In the genomic region with DNA sequence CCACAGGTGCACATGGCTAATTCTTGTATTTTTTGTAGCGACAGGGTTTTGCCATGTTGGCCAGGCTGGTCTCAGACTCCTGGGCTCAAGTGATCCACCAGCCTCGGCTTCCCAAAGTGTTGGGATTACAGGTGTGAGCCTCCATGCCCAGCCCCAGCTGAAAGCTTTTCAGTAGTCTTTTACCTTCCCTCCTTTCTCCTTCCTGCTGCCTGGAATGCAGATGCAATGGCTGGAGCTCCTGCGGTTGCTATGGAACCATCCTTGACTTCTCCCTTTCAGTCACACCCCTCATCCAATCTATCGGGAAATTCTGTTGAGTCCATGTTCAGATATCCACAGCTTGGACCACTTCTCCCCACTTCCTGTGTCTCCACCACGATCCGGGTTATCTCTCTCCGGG, we compare ENCODE assay signal across 19 cellular contexts. TPM values are rescaled to one million over a fixed set of nuclear protein-coding genes. Genes with fewer than 3 reads are reported as not detected.
DNase-seq lines count a peak whose midpoint lies in the region; ATAC-seq and TF ChIP-seq lines count a peak whose summit lies in the region.
"Had no signal": no experiment of that assay in that cellular context is flagged by ENCODE, and none has a peak within 500 bp of the region (broad histone marks: within the 10 kb centered on the region; RNA-seq: fewer than 3 reads in every experiment).

No MANE protein-coding gene starts in this region.

- POLR2A ChIA-PET in RWPE1 (lab: Yijun Ruan, JAX; ENCODE audit: low non-redundant PET), result no interaction called here

- peak overlapping the region; percentile 19 to 45 for H3K27ac Mint-ChIP-seq in activated naive CD4-positive, alpha-beta T cell treated with anti-CD3 and anti-CD28 coated beads, Interleukin-2, amount 50 U/mL, for 72 hours
- H3K27ac Mint-ChIP-seq in glutamatergic neuron (ENCODE audit: unreplicated experiment), result no peak overlapping the region

- H3K36me3 ChIP-seq in trophoblast cell (ENCODE audit: control insufficient read depth in 1 of 2, insufficient read depth in 2 of 2, low read length in 2 of 2), result no peaks in the 10 kb centered on the region
- H3K36me3 ChIP-seq: HAP-1 had no signal

- peaks cover 35% of the 10 kb centered on the region for H3K79me1 ChIP-seq in trophoblast cell (ENCODE audit: low read length)

- no peak overlapping the region for H2AK5ac ChIP-seq in trophoblast cell (ENCODE audit: low read length)

- no peak overlapping the region for H4K12ac ChIP-seq in trophoblast cell (ENCODE audit: low read depth, low read length)

- peak overlapping the region; percentile 74 for H3K27ac ChIP-seq in RWPE1
- no peak overlapping the region for H3K27ac ChIP-seq in trophoblast cell (ENCODE audit: low read depth, low read length)
- H3K27ac ChIP-seq: PC-9 had no signal

- no peak overlapping the region for H2BK120ac ChIP-seq in trophoblast cell (ENCODE audit: insufficient read depth, low read length, poor library complexity)

- peaks cover 21% of the 10 kb centered on the region for H3K4me1 Mint-ChIP-seq in glutamatergic neuron (ENCODE audit: low read depth, unreplicated experiment)

- no peaks in the 10 kb centered on the region for H3K9me3 Mint-ChIP-seq in activated naive CD4-positive, alpha-beta T cell treated with anti-CD3 and anti-CD28 coated beads, Interleukin-2, amount 50 U/mL, for 72 hours
- H3K9me3 Mint-ChIP-seq in glutamatergic neuron (ENCODE audit: unreplicated experiment), result peaks cover 9% of the 10 kb centered on the region

- H3K9ac ChIP-seq in trophoblast cell (ENCODE audit: low read length), result no peak overlapping the region

- DNase-seq in activated naive CD4-positive, alpha-beta T cell treated with anti-CD3 and anti-CD28 coated beads, Interleukin-2, amount 50 U/mL, for 72 hours (ENCODE audit: low spot score in 2 of 2), result no peak
- DNase-seq in activated naive CD4-positive, alpha-beta T cell treated with anti-CD3 and anti-CD28 coated beads, Interleukin-2, amount 50 U/mL, for 16 hours, result no peak
- no peak for DNase-seq in RWPE1 (ENCODE audit: low spot score)
- no peak for DNase-seq in glutamatergic neuron
- DNase-seq in trophoblast cell, result no peak
- no peak for DNase-seq in NCI-H1436 (lab: John Stamatoyannopoulos, UW)
- DNase-seq: C1 segment of cervical spinal cord, COR-L47, KBM-7, NCI-H1092, NCI-H187, NCI-H446, NCI-H748 treated with DMSO at 0.1 percent for 48 hours, PC-9, Right ventricle myocardium superior had no signal

- peak overlapping the region; percentile 7 for H4K91ac ChIP-seq in trophoblast cell (ENCODE audit: low read depth, low read length)

- H3K14ac ChIP-seq in trophoblast cell (ENCODE audit: low read length), result no peak overlapping the region

- TF ChIP-seq CTCF in RWPE1 (conservative IDR thresholded peaks at IDR 0.05; ENCODE audit: low read depth), result no peak
- TF ChIP-seq CTCF in glutamatergic neuron (IDR thresholded peaks at IDR 0.05; ENCODE audit: partially characterized antibody, unreplicated experiment), result no peak

- H3K9me3 ChIP-seq in trophoblast cell (ENCODE audit: insufficient read depth, low read depth, low read length), result no peaks in the 10 kb centered on the region
- H3K9me3 ChIP-seq: HAP-1 had no signal

- no peak for ATAC-seq in activated naive CD4-positive, alpha-beta T cell treated with anti-CD3 and anti-CD28 coated beads, Interleukin-2, amount 50 U/mL, for 72 hours
- no peak for ATAC-seq in HG02938 (IDR thresholded peaks at IDR 0.05; ENCODE audit: unreplicated experiment)
- no peak for ATAC-seq in HG03280 (IDR thresholded peaks at IDR 0.05; ENCODE audit: unreplicated experiment)
- ATAC-seq: GM12878 had no signal

- no peak overlapping the region for H4K8ac ChIP-seq in trophoblast cell (ENCODE audit: low read depth, low read length)

- H3K79me2 ChIP-seq in trophoblast cell (ENCODE audit: control insufficient read depth, insufficient read depth, low read length, poor library complexity), result peaks cover 3% of the 10 kb centered on the region

- H2BK5ac ChIP-seq in trophoblast cell (ENCODE audit: low read depth, low read length, poor library complexity), result no peak overlapping the region

- peak overlapping the region; percentile 2 for H3K4me3 Mint-ChIP-seq in glutamatergic neuron (ENCODE audit: unreplicated experiment)

- H3K18ac ChIP-seq in trophoblast cell (ENCODE audit: low read length), result no peak overlapping the region

- WGBS in trophoblast cell (ENCODE audit: extremely low coverage, insufficient coverage, insufficient read length), result no CpG with 5 or more reads among the region's 7 CpGs

- no peak overlapping the region for H3K23ac ChIP-seq in trophoblast cell (ENCODE audit: low read length)

- no peak overlapping the region for H3K4me3 ChIP-seq in trophoblast cell (ENCODE audit: low read depth, low read length)
- H3K4me3 ChIP-seq: GM12878, HAP-1, PC-9 had no signal

- CTCF ChIA-PET in RWPE1 (lab: Yijun Ruan, JAX), result no interaction called here

- peaks cover 34% of the 10 kb centered on the region in 2 experiments for H3K4me1 ChIP-seq in trophoblast cell (ENCODE audit: control insufficient read depth in 1 of 2, insufficient read depth in 2 of 2, low read length in 2 of 2)

- H2BK12ac ChIP-seq in trophoblast cell (ENCODE audit: low read length), result no peak overlapping the region

- H3K4ac ChIP-seq in trophoblast cell (ENCODE audit: low read depth, low read length), result no peak overlapping the region

- no peak overlapping the region for H2AFZ ChIP-seq in trophoblast cell (ENCODE audit: insufficient read depth, low read length, poor library complexity)
- H2AFZ ChIP-seq: PC-9 had no signal

- H3K36me3 Mint-ChIP-seq in activated naive CD4-positive, alpha-beta T cell treated with anti-CD3 and anti-CD28 coated beads, Interleukin-2, amount 50 U/mL, for 72 hours, result no peaks in the 10 kb centered on the region
- no peaks in the 10 kb centered on the region for H3K36me3 Mint-ChIP-seq in glutamatergic neuron (ENCODE audit: unreplicated experiment)

- peaks cover 15% of the 10 kb centered on the region for H3K27me3 Mint-ChIP-seq in glutamatergic neuron (ENCODE audit: unreplicated experiment)

- H3K27me3 ChIP-seq in trophoblast cell (ENCODE audit: insufficient read depth, low read length), result no peaks in the 10 kb centered on the region

- H3K4me2 ChIP-seq in trophoblast cell (ENCODE audit: low read length), result no peak overlapping the region
- H3K4me2 ChIP-seq: PC-9 had no signal

RNA-seq across cellular contexts. Expression of a gene that starts 12.5 kb away (rescaled TPM):
- 10 to 100 TPM; 19.9 to 72.0 TPM for total RNA-seq in activated naive CD4-positive, alpha-beta T cell treated with anti-CD3 and anti-CD28 coated beads, Interleukin-2, amount 50 U/mL, for 72 hours
- total RNA-seq in glutamatergic neuron (ENCODE audit: unreplicated experiment), result 92.4 TPM
- 35.9 and 39.2 TPM in 2 replicates for polyA plus RNA-seq in trophoblast cell (2013)
